Comparison of ENCODE assay signal across 9 cellular contexts in the genomic region with DNA sequence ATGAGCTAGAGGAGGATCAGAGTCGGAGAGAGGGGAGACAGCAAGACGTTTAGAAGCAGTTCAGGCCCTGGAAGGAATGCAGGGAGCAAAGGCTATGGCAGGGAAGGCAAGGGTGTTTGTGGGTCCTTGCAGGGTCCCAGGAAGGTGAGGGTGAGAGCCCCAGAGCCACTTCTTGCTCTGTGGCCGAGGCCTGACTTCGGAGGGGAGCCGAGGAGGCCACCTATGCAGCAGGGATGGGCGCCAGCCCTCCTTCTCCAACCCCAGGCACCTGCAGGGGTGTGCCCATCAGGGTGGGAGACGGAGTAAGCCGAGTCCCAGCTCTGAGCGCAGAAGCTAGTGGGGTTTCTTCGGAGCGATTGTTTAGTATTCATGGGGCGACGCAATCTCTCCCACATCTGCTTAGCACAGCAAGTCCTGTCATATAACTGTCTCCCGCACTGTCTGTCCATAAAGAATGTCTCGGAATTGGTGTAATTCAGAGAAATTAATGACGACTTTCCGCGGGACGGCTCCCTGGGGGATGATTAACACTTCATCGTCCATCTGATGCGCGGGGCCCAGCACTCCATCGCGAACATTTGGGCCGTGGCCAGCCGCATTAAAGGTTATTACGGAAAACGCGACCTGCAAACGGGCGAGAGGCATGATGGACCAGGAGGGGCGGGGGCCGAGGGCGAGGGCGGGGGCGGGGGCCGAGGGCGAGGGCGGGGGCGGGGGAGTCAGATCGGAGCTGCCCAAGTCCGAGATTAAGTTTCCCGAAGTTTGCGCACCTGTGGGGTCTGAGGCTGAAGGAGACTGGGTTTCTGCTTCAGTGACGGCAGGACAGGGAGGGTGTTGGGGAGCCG. TPM values are rescaled to one million over a fixed set of nuclear protein-coding genes. Genes with fewer than 3 reads are reported as not detected.
DNase-seq lines count a peak whose midpoint lies in the region; ATAC-seq, FAIRE-seq and TF ChIP-seq lines count a peak whose summit lies in the region.
"Had no signal": no experiment of that assay in that cellular context is flagged by ENCODE, and none has a peak within 500 bp of the region (broad histone marks: within the 10 kb centered on the region; RNA-seq: fewer than 3 reads in every experiment).

No MANE protein-coding gene starts in this region.

- H3K4me1 ChIP-seq in HUES48 (ENCODE audit: control insufficient read depth, insufficient read depth, low read length), result peaks cover 16% of the 10 kb centered on the region

- H3K27ac Mint-ChIP-seq in CD4-positive, alpha-beta T cell, result no peak overlapping the region
- H3K27ac Mint-ChIP-seq in nephron, result peak overlapping the region in 2 of 3 experiments; percentile 85 to 86

- no peaks in the 10 kb centered on the region for H3K36me3 ChIP-seq in HUES48 (ENCODE audit: control insufficient read depth, insufficient read depth, low read length)

- H3K27me3 Mint-ChIP-seq in CD4-positive, alpha-beta T cell, result peaks cover 38% of the 10 kb centered on the region
- H3K27me3 Mint-ChIP-seq in nephron (ENCODE audit: low read depth), result no peaks in the 10 kb centered on the region

- H3K27ac ChIP-seq in CD4-positive, alpha-beta T cell (ENCODE audit: low read depth, low read length), result no peak overlapping the region
- H3K27ac ChIP-seq in HUES48 (ENCODE audit: low read depth, low read length), result no peak overlapping the region
- no peak overlapping the region for H3K27ac ChIP-seq in coronary artery

- peak overlapping the region; percentile 76 for H3K4me3 ChIP-seq in HUES48 (ENCODE audit: low read depth, low read length)
- peak overlapping the region; percentile 53 for H3K4me3 ChIP-seq in coronary artery

- no peaks in the 10 kb centered on the region for H3K9me3 Mint-ChIP-seq in CD4-positive, alpha-beta T cell
- no peaks in the 10 kb centered on the region for H3K9me3 Mint-ChIP-seq in nephron

- no peaks in the 10 kb centered on the region for H3K36me3 Mint-ChIP-seq in CD4-positive, alpha-beta T cell (ENCODE audit: low read depth)
- no peaks in the 10 kb centered on the region for H3K36me3 Mint-ChIP-seq in nephron (ENCODE audit: low read depth)

- TF ChIP-seq POLR2A in GM12892 (IDR thresholded peaks at IDR 0.05; ENCODE audit: low read depth, low read length), result no peak

- peaks cover 51% of the 10 kb centered on the region for H3K27me3 ChIP-seq in CD4-positive, alpha-beta T cell (ENCODE audit: control insufficient read depth, insufficient read depth, low read length)
- H3K27me3 ChIP-seq in HUES48 (ENCODE audit: control insufficient read depth, insufficient read depth, low read length), result peaks cover 86% of the 10 kb centered on the region

- H3K4me3 Mint-ChIP-seq in CD4-positive, alpha-beta T cell, result peak overlapping the region; percentile 49
- peak overlapping the region; percentile 55 to 72 (median 68) for H3K4me3 Mint-ChIP-seq in nephron

- H3K4me1 Mint-ChIP-seq in CD4-positive, alpha-beta T cell (ENCODE audit: low read depth), result peaks cover 18% of the 10 kb centered on the region
- H3K4me1 Mint-ChIP-seq in nephron, result peaks cover 32% of the 10 kb centered on the region

- H3K9ac ChIP-seq in HUES48 (ENCODE audit: low read depth, low read length), result no peak overlapping the region

- DNase-seq in CD4-positive, alpha-beta T cell, result no peak
- DNase-seq in coronary artery (ENCODE audit: low spot score), result no peak
- DNase-seq in GM12892 (ENCODE audit: insufficient read length), result no peak
- DNase-seq in GM10248 (ENCODE audit: extremely low spot score), result no peak

- intact Hi-C loops in CD4-positive, alpha-beta T cell (cut with DNase I, micrococcal nuclease), result no loop called here

- CTCF ChIA-PET in CD4-positive, alpha-beta T cell (lab: Charles Lee), result interaction anchor here (1.1 kb wide), 1 partner anchor 7 kb away, joined by 6 read pairs; no protein-coding TSS in a partner anchor
- CTCF ChIA-PET in GM10248 (lab: Yijun Ruan, JAX), result interaction anchor here (1.6 to 19.1 kb wide), 6 partner anchors 4 to 64 kb away, joined by 4 to 460 read pairs (median 416); partner anchors contain the start of genes ATP5MC2 and CALCOCO1

- FAIRE-seq in GM12892 (lab: Jason Lieb, UNC), result no peak
- FAIRE-seq: colon had no signal

- no peak for TF ChIP-seq CTCF in CD4-positive, alpha-beta T cell (IDR thresholded peaks at IDR 0.05)
- TF ChIP-seq CTCF in coronary artery (IDR thresholded peaks at IDR 0.05) (no peak), nephron (IDR thresholded peaks at IDR 0.05; ENCODE audit: unreplicated experiment in 3 of 3) (no peak), GM10248 (IDR thresholded peaks at IDR 0.05; ENCODE audit: control extremely low read depth, extremely low read depth, low read depth, missing control alignments) (no peak)

- POLR2A ChIA-PET in CD4-positive, alpha-beta T cell (lab: Charles Lee), result interaction anchor here (1.6 to 2.7 kb wide), 2 partner anchors 9 to 12 kb away, joined by 5 to 19 read pairs; partner anchors contain the start of gene CALCOCO1
- POLR2A ChIA-PET in GM10248 (lab: Yijun Ruan, JAX), result no interaction called here

- ATAC-seq in CD4-positive, alpha-beta T cell (ENCODE audit: poor library complexity), result peak; percentile 10
- ATAC-seq in GM18909 (IDR thresholded peaks at IDR 0.05; ENCODE audit: poor library complexity, unreplicated experiment), result no peak
- no peak for ATAC-seq in GM19035 (IDR thresholded peaks at IDR 0.05; ENCODE audit: unreplicated experiment)

- H3K9me3 ChIP-seq in CD4-positive, alpha-beta T cell (ENCODE audit: control insufficient read depth, low read length), result no peaks in the 10 kb centered on the region
- H3K9me3 ChIP-seq in HUES48 (ENCODE audit: control insufficient read depth, insufficient read depth, low read length), result no peaks in the 10 kb centered on the region

RNA-seq across cellular contexts. Expression of gene CALCOCO1, which starts 12.3 kb away (rescaled TPM):
- 10 to 100 TPM; 66.8 to 69.3 TPM for total RNA-seq in CD4-positive, alpha-beta T cell
- 24.5 TPM for polyA plus RNA-seq in GM12892 (2012; ENCODE audit: missing spikeins)

RNA-seq across cellular contexts. Expression of gene CISTR, which starts 12.3 kb away (rescaled TPM):
- total RNA-seq in CD4-positive, alpha-beta T cell, result not detected
- polyA plus RNA-seq in GM12892 (2012; ENCODE audit: missing spikeins), result not detected
